1 cellular context compared by ENCODE assay signal in genomic region chr21:30831194-30831765, GRCh38.
TF ChIP-seq lines count a peak whose summit lies in the region.

No MANE protein-coding gene starts in this region.

TF ChIP-seq in H1, 55 proteins besides CTCF, POLR2A, EP300 and RAD21 (continued from another document):
- no peak for TF ChIP-seq CBX8 (IDR thresholded peaks at IDR 0.05; ENCODE audit: borderline replicate concordance, low read depth, low read length)
